Comparison of ENCODE assay signal across 14 cellular contexts in the genomic region with DNA sequence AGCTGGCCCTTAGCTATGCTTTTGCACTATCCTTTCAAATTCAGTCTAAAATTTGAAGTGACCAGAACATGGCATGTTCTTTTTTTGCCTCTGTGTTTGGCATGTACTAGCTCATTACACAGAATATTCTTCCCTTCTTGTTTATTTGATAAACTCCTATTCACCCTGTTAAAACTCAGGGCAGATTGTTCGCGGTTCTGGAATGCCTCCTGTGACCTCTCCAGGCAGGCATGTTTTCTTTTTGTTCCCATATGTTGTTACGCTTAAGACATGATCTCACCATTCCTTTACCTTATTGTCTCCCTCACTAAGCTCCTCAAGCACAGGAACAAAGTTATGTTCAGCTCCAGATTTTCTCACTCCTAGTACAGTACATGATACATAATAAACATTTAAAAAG.
DNase-seq lines count a peak whose midpoint lies in the region; FAIRE-seq and TF ChIP-seq lines count a peak whose summit lies in the region.
"Had no signal": no experiment of that assay in that cellular context is flagged by ENCODE, and none has a peak within 500 bp of the region (broad histone marks: within the 10 kb centered on the region; RNA-seq: fewer than 3 reads in every experiment).

No MANE protein-coding gene starts in this region.

- peak; percentile 98 for FAIRE-seq in H54 (lab: Jason Lieb, UNC)

- TF ChIP-seq POLR2A in H54 (IDR thresholded peaks at IDR 0.05; ENCODE audit: low read depth, low read length) (no peak), Peyer's patch (IDR thresholded peaks at IDR 0.05) (no peak)

- H3K4me3 ChIP-seq in adipocyte (ENCODE audit: low read length), result no peak overlapping the region
- H3K4me3 ChIP-seq in fibroblast of villous mesenchyme (ENCODE audit: low read depth, low read length), result no peak overlapping the region
- H3K4me3 ChIP-seq in BE2C (ENCODE audit: low read depth, low read length), result no peak overlapping the region
- H3K4me3 ChIP-seq in Peyer's patch, result no peak overlapping the region
- H3K4me3 ChIP-seq: lower lobe of right lung, testis had no signal

- DNase-seq in H54 (ENCODE audit: insufficient read length, low spot score), result no peak
- peak; percentile 48 for DNase-seq in adipocyte (ENCODE audit: low read depth)
- DNase-seq in fibroblast of villous mesenchyme (ENCODE audit: low read depth), result peak; percentile 51
- peak; percentile 57 for DNase-seq in pulmonary artery endothelial cell (ENCODE audit: low read depth, low spot score)
- no peak for DNase-seq in BE2C
- no peak for DNase-seq in NCI-H128 (lab: John Stamatoyannopoulos, UW; ENCODE audit: unreplicated experiment)
- no peak for DNase-seq in OCI-M1 (lab: John Stamatoyannopoulos, UW)
- no peak for DNase-seq in Peyer's patch
- DNase-seq: H7, hippocampal formation, lower lobe of right lung, MM.1S, T-cell, testis had no signal

- no peak overlapping the region for H3K9ac ChIP-seq in adipocyte (ENCODE audit: low read length)

- H3K27me3 ChIP-seq in adipocyte (replicated peaks; ENCODE audit: control insufficient read depth, insufficient read depth, low read length), result no peaks in the 10 kb centered on the region
- no peaks in the 10 kb centered on the region for H3K27me3 ChIP-seq in BE2C
- no peaks in the 10 kb centered on the region for H3K27me3 ChIP-seq in Peyer's patch
- H3K27me3 ChIP-seq: testis had no signal

- H3K36me3 ChIP-seq in adipocyte (ENCODE audit: control insufficient read depth, insufficient read depth, low read length, severe bottlenecking) (peaks cover 18% of the 10 kb centered on the region), BE2C (no peaks in the 10 kb centered on the region; the same call in 1 of the 2 replicates), Peyer's patch (peaks cover 0 to 18% (median 0%) of the 10 kb centered on the region in 3 donors)

- TF ChIP-seq CTCF in fibroblast of villous mesenchyme (IDR thresholded peaks at IDR 0.05; ENCODE audit: insufficient read depth, low read depth, low read length), result no peak
- TF ChIP-seq CTCF in BE2C (IDR thresholded peaks at IDR 0.05; ENCODE audit: low read depth, low read length), result no peak
- TF ChIP-seq CTCF in Peyer's patch (IDR thresholded peaks at IDR 0.05), result no peak

- H3K9me3 ChIP-seq in adipocyte (ENCODE audit: control insufficient read depth, low read length), result no peaks in the 10 kb centered on the region
- no peaks in the 10 kb centered on the region for H3K9me3 ChIP-seq in BE2C
- H3K9me3 ChIP-seq in Peyer's patch, result no peaks in the 10 kb centered on the region
- H3K9me3 ChIP-seq: lower lobe of right lung, testis had no signal

- no peak overlapping the region for H3K27ac ChIP-seq in Peyer's patch
- H3K27ac ChIP-seq: lower lobe of right lung, testis had no signal

- H3K4me1 ChIP-seq in adipocyte (ENCODE audit: control insufficient read depth, insufficient read depth, low read length), result no peaks in the 10 kb centered on the region
- H3K4me1 ChIP-seq in BE2C, result peaks cover 3% of the 10 kb centered on the region; the same call in 1 of the 2 replicates
- H3K4me1 ChIP-seq in Peyer's patch, result no peaks in the 10 kb centered on the region
- H3K4me1 ChIP-seq: testis had no signal

Comparison
In these comparisons a context has a peak if more than half of its experiments do, and no peak if none do; other contexts are left out.
1. DNase-seq: peak in adipocyte (single experiment), fibroblast of villous mesenchyme (single experiment) and pulmonary artery endothelial cell (single experiment); none in H54 (single experiment), BE2C (single experiment), NCI-H128 (single experiment), OCI-M1 (single experiment) and Peyer's patch (0 of 3).